ENCODE assay signal across 13 cellular contexts in the genomic region with DNA sequence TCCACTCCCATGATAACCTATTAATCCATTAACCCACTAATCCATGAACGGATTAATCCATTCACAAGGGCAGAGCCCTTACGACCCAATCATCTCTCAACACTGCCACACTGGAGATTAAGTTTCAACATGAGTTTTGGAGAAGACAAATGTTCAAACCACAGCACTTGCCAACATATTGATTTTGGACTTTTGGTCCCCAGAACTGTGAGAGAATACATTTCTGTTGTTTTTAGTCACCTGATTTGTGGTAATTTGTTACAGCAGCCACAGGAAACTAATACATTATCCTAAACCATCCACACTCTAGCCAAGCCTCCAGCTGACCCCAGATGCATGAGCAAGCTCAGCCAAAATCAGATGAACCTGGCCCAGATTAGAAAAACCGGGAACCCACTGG. TPM values are rescaled to one million over a fixed set of nuclear protein-coding genes. Genes with fewer than 3 reads are reported as not detected.
DNase-seq lines count a peak whose midpoint lies in the region; ATAC-seq and TF ChIP-seq lines count a peak whose summit lies in the region.
"Had no signal": no experiment of that assay in that cellular context is flagged by ENCODE, and none has a peak within 500 bp of the region (broad histone marks: within the 10 kb centered on the region; RNA-seq: fewer than 3 reads in every experiment).

No MANE protein-coding gene starts in this region.

- no peak overlapping the region for H3K4me3 ChIP-seq in left ventricle myocardium inferior
- H3K4me3 ChIP-seq: BLaER1 treated with 17β-estradiol and CSF1 and Interleukin-3, amounts not matched to agents 10 nM and 100 nM; HAP-1 had no signal

- H3K4me3 Mint-ChIP-seq in WTC11, result no peak overlapping the region
- H3K4me3 Mint-ChIP-seq: CD4-positive, CD25-positive, alpha-beta regulatory T cell had no signal

- ATAC-seq in WTC11 (no peak), left lobe of liver (peak; percentile 42)

- TF ChIP-seq CTCF in left ventricle myocardium inferior (IDR thresholded peaks at IDR 0.05; ENCODE audit: borderline replicate concordance), result no peak
- no peak for TF ChIP-seq CTCF in WTC11 (IDR thresholded peaks at IDR 0.05)

- H3K27ac Mint-ChIP-seq in WTC11, result 0 out of 2 replicates have a peak overlapping the region, but pooled peaks have one; percentile 44
- H3K27ac Mint-ChIP-seq: CD4-positive, CD25-positive, alpha-beta regulatory T cell had no signal

- H3K36me3 ChIP-seq in left ventricle myocardium inferior, result peaks cover 73% of the 10 kb centered on the region

- no peaks in the 10 kb centered on the region for H3K9me3 Mint-ChIP-seq in WTC11
- H3K9me3 Mint-ChIP-seq: CD4-positive, CD25-positive, alpha-beta regulatory T cell had no signal

- H3K27ac ChIP-seq in left ventricle myocardium inferior (replicated peaks), result peak overlapping the region; percentile 40
- H3K27ac ChIP-seq: BLaER1 treated with 17β-estradiol and CSF1 and Interleukin-3, amounts not matched to agents 10 nM and 100 nM had no signal

- intact Hi-C loops in left ventricle myocardium inferior (cut with micrococcal nuclease), result no loop called here
- intact Hi-C loops in cardiac septum (cut with DNase I), result no loop called here

- peaks cover 68% of the 10 kb centered on the region for H3K36me3 Mint-ChIP-seq in WTC11

- H3K9me3 ChIP-seq in left ventricle myocardium inferior (replicated peaks), result no peaks in the 10 kb centered on the region
- H3K9me3 ChIP-seq: BLaER1 treated with 17β-estradiol and CSF1 and Interleukin-3, amounts not matched to agents 10 nM and 100 nM; HAP-1 had no signal

- DNase-seq in left ventricle myocardium inferior, result no peak
- no peak for DNase-seq in cardiac septum (ENCODE audit: low spot score)
- DNase-seq in WTC11 (ENCODE audit: low spot score), result no peak
- DNase-seq in left lobe of liver (ENCODE audit: low spot score), result no peak
- DNase-seq in NCI-H2029 (lab: John Stamatoyannopoulos, UW), result no peak
- DNase-seq in activated T-cell treated with anti-CD3 and anti-CD28 coated beads, Interleukin-2, amount 50 U/mL, for 1 hour, result no peak
- no peak for DNase-seq in NCI-H510A (lab: John Stamatoyannopoulos, UW)
- DNase-seq: ACHN; CD4-positive, CD25-positive, alpha-beta regulatory T cell; GF-D8; GOT3 had no signal

- CTCF ChIA-PET in WTC11 (lab: Charles Lee), result interaction anchor here (0.8 kb wide), 2 partner anchors 23 to 71 kb away, joined by 3 to 4 read pairs; no protein-coding TSS in a partner anchor

- POLR2A ChIA-PET in WTC11 (lab: Charles Lee), result no interaction called here

- H3K4me1 Mint-ChIP-seq in WTC11, result no peaks in the 10 kb centered on the region

- peaks cover 26% of the 10 kb centered on the region for H3K4me1 ChIP-seq in left ventricle myocardium inferior

- no peaks in the 10 kb centered on the region for H3K27me3 Mint-ChIP-seq in WTC11 (ENCODE audit: low read depth)
- H3K27me3 Mint-ChIP-seq: CD4-positive, CD25-positive, alpha-beta regulatory T cell had no signal

- H3K27me3 ChIP-seq in left ventricle myocardium inferior (ENCODE audit: low read depth), result no peaks in the 10 kb centered on the region
- H3K27me3 ChIP-seq: BLaER1 treated with 17β-estradiol and CSF1 and Interleukin-3, amounts not matched to agents 10 nM and 100 nM had no signal

TF ChIP-seq in WTC11, 78 proteins besides CTCF, POLR2A, EP300 and RAD21:
- TF ChIP-seq, protein P1, sequence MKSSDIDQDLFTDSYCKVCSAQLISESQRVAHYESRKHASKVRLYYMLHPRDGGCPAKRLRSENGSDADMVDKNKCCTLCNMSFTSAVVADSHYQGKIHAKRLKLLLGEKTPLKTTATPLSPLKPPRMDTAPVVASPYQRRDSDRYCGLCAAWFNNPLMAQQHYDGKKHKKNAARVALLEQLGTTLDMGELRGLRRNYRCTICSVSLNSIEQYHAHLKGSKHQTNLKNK (CRISPR knock-in tag; IDR thresholded peaks at IDR 0.05), result no peak
- TF ChIP-seq GABPB1 (CRISPR knock-in tag; IDR thresholded peaks at IDR 0.05) (no peak), FOXJ3 (CRISPR knock-in tag; IDR thresholded peaks at IDR 0.05; ENCODE audit: borderline replicate concordance) (no peak), NFATC4 (CRISPR knock-in tag; IDR thresholded peaks at IDR 0.05) (no peak), JAZF1 (CRISPR knock-in tag; IDR thresholded peaks at IDR 0.05) (no peak), GTF2I (CRISPR knock-in tag; conservative IDR thresholded peaks at IDR 0.05) (no peak), ZNF671 (CRISPR knock-in tag; IDR thresholded peaks at IDR 0.05) (no peak), RORB (CRISPR knock-in tag; IDR thresholded peaks at IDR 0.05) (no peak)
- TF ChIP-seq, protein P2, sequence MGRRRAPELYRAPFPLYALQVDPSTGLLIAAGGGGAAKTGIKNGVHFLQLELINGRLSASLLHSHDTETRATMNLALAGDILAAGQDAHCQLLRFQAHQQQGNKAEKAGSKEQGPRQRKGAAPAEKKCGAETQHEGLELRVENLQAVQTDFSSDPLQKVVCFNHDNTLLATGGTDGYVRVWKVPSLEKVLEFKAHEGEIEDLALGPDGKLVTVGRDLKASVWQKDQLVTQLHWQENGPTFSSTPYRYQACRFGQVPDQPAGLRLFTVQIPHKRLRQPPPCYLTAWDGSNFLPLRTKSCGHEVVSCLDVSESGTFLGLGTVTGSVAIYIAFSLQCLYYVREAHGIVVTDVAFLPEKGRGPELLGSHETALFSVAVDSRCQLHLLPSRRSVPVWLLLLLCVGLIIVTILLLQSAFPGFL (CRISPR knock-in tag; IDR thresholded peaks at IDR 0.05; ENCODE audit: borderline replicate concordance), result no peak
- TF ChIP-seq, protein P3, sequence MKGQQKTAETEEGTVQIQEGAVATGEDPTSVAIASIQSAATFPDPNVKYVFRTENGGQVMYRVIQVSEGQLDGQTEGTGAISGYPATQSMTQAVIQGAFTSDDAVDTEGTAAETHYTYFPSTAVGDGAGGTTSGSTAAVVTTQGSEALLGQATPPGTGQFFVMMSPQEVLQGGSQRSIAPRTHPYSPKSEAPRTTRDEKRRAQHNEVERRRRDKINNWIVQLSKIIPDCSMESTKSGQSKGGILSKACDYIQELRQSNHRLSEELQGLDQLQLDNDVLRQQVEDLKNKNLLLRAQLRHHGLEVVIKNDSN (CRISPR knock-in tag; IDR thresholded peaks at IDR 0.05), result no peak
- TF ChIP-seq, protein P4, sequence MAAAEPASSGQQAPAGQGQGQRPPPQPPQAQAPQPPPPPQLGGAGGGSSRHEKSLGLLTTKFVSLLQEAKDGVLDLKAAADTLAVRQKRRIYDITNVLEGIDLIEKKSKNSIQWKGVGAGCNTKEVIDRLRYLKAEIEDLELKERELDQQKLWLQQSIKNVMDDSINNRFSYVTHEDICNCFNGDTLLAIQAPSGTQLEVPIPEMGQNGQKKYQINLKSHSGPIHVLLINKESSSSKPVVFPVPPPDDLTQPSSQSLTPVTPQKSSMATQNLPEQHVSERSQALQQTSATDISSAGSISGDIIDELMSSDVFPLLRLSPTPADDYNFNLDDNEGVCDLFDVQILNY (CRISPR knock-in tag; IDR thresholded peaks at IDR 0.05), result no peak
- TF ChIP-seq, protein P5, sequence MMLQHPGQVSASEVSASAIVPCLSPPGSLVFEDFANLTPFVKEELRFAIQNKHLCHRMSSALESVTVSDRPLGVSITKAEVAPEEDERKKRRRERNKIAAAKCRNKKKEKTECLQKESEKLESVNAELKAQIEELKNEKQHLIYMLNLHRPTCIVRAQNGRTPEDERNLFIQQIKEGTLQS (CRISPR knock-in tag; conservative IDR thresholded peaks at IDR 0.05), result no peak
- TF ChIP-seq, protein P6, sequence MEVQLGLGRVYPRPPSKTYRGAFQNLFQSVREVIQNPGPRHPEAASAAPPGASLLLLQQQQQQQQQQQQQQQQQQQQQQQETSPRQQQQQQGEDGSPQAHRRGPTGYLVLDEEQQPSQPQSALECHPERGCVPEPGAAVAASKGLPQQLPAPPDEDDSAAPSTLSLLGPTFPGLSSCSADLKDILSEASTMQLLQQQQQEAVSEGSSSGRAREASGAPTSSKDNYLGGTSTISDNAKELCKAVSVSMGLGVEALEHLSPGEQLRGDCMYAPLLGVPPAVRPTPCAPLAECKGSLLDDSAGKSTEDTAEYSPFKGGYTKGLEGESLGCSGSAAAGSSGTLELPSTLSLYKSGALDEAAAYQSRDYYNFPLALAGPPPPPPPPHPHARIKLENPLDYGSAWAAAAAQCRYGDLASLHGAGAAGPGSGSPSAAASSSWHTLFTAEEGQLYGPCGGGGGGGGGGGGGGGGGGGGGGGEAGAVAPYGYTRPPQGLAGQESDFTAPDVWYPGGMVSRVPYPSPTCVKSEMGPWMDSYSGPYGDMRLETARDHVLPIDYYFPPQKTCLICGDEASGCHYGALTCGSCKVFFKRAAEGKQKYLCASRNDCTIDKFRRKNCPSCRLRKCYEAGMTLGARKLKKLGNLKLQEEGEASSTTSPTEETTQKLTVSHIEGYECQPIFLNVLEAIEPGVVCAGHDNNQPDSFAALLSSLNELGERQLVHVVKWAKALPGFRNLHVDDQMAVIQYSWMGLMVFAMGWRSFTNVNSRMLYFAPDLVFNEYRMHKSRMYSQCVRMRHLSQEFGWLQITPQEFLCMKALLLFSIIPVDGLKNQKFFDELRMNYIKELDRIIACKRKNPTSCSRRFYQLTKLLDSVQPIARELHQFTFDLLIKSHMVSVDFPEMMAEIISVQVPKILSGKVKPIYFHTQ (CRISPR knock-in tag; IDR thresholded peaks at IDR 0.05), result no peak

RNA-seq across cellular contexts. Expression of a gene that starts 22.4 kb away (rescaled TPM):
- 10.5 TPM for total RNA-seq in left ventricle myocardium inferior
- total RNA-seq in cardiac septum, result 23.7 TPM
- 44.2 to 63.1 TPM (median 50.6 TPM) in 3 replicates for total RNA-seq in WTC11 (2021)
- 59.1 TPM for total RNA-seq in left lobe of liver
